8 cellular contexts compared by ENCODE assay signal in the genomic region with DNA sequence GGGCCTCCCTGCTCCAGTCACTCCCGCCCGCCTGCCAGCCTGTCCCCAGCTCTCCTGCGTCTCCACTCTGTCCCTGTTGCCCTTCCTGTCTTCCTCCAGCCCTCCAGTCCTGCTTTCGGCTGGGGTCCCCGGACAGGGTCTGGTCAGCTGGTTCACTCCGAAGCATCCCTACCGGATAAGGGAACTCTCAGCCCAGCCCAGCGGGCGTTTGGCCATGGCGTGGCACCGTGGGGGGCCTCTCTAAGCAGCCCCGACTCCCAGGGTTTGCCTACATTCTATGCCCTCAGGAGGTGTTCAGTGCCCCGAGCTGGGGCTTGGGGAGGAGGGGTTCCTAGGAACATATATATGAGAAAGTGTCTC.
DNase-seq lines count a peak whose midpoint lies in the region; ATAC-seq and TF ChIP-seq lines count a peak whose summit lies in the region.

No MANE protein-coding gene starts in this region.

- H3K36me3 ChIP-seq in neural cell (ENCODE audit: insufficient read depth, low read length), result no peaks in the 10 kb centered on the region

- H4K20me1 ChIP-seq in neural cell (ENCODE audit: insufficient read depth), result no peaks in the 10 kb centered on the region

- no peaks in the 10 kb centered on the region for H3K27me3 ChIP-seq in neural cell (ENCODE audit: insufficient read depth, low read depth, low read length)

- H3K9me2 ChIP-seq in neural cell (ENCODE audit: insufficient read depth, low read length), result no peaks in the 10 kb centered on the region

- TF ChIP-seq CTCF in neural cell (IDR thresholded peaks at IDR 0.05; ENCODE audit: poor library complexity, severe bottlenecking), result peak; percentile 9

- no peaks in the 10 kb centered on the region for H3K9me3 ChIP-seq in neural cell (ENCODE audit: low read length)

- no peaks in the 10 kb centered on the region for H3F3A ChIP-seq in neural cell (ENCODE audit: insufficient read depth, low read length, poor library complexity, severe bottlenecking)

- no peak for TF ChIP-seq EP300 in neural cell (conservative IDR thresholded peaks at IDR 0.05; ENCODE audit: poor library complexity, severe bottlenecking)

- POLR2A ChIA-PET in HEK293T (lab: Yijun Ruan, JAX), result interaction anchor here (0.6 to 1.9 kb wide), 2 partner anchors 13 to 252 kb away, joined by 3 to 13 read pairs; partner anchors contain the start of gene ZFP36L2

- peaks cover 21% of the 10 kb centered on the region for H3K4me1 Mint-ChIP-seq in stimulated activated effector memory CD8-positive, alpha-beta T cell treated with anti-CD3 and anti-CD28 coated beads, Interleukin-12 subunit alpha, Interleukin-12 subunit beta, amount 100 ng/mL, for 72 hours

- DNase-seq in Right ventricle myocardium inferior (ENCODE audit: missing footprints), result peak; percentile 79
- DNase-seq in cardiac septum (ENCODE audit: low spot score), result no peak
- DNase-seq in stimulated activated effector memory CD8-positive, alpha-beta T cell treated with anti-CD3 and anti-CD28 coated beads, Interleukin-12 subunit alpha, Interleukin-12 subunit beta, amount 100 ng/mL, for 72 hours (ENCODE audit: low spot score in 2 of 2), result no peak
- no peak for DNase-seq in HEK293T (ENCODE audit: extremely low spot score)
- no peak for DNase-seq in NCI-H2227 treated with DMSO at 0.1 percent for 48 hours (lab: John Stamatoyannopoulos, UW)

- CTCF ChIA-PET in HEK293T (lab: Yijun Ruan, JAX), result interaction anchor here (0.6 to 1.3 kb wide), 7 partner anchors 10 to 254 kb away, joined by 3 to 4 read pairs (median 3); no protein-coding TSS in a partner anchor

- H3K36me3 Mint-ChIP-seq in stimulated activated effector memory CD8-positive, alpha-beta T cell treated with anti-CD3 and anti-CD28 coated beads, Interleukin-12 subunit alpha, Interleukin-12 subunit beta, amount 100 ng/mL, for 72 hours, result peaks cover 7% of the 10 kb centered on the region

- no peak overlapping the region for H3K9ac ChIP-seq in neural cell (ENCODE audit: low read length)

- no peaks in the 10 kb centered on the region for H3K79me2 ChIP-seq in neural cell (replicated peaks; ENCODE audit: insufficient read depth, low read length)

- no peak overlapping the region for H3K4me3 Mint-ChIP-seq in stimulated activated effector memory CD8-positive, alpha-beta T cell treated with anti-CD3 and anti-CD28 coated beads, Interleukin-12 subunit alpha, Interleukin-12 subunit beta, amount 100 ng/mL, for 72 hours

- intact Hi-C loops in Right ventricle myocardium inferior (cut with DNase I), result loop anchor here (2.0 to 5.0 kb wide), 4 partner anchors 112 to 507 kb away; no protein-coding TSS in a partner anchor
- intact Hi-C loops in cardiac septum (cut with DNase I), result loop anchor here (2.0 to 5.0 kb wide), 4 partner anchors 47 to 512 kb away; no protein-coding TSS in a partner anchor

- no peak overlapping the region for H3K4me2 ChIP-seq in neural cell (ENCODE audit: low read length)

- H3K27ac Mint-ChIP-seq in stimulated activated effector memory CD8-positive, alpha-beta T cell treated with anti-CD3 and anti-CD28 coated beads, Interleukin-12 subunit alpha, Interleukin-12 subunit beta, amount 100 ng/mL, for 72 hours, result no peak overlapping the region

- TF ChIP-seq RAD21 in neural cell (conservative IDR thresholded peaks at IDR 0.05), result no peak

- H3K27ac ChIP-seq in neural cell (ENCODE audit: low read length), result no peak overlapping the region

- ATAC-seq in Right ventricle myocardium inferior (peak; percentile 46), esophagus mucosa (peak; percentile 4), GM18907 (IDR thresholded peaks at IDR 0.05; ENCODE audit: unreplicated experiment) (no peak)
- no peak for ATAC-seq in stimulated activated effector memory CD8-positive, alpha-beta T cell treated with anti-CD3 and anti-CD28 coated beads, Interleukin-12 subunit alpha, Interleukin-12 subunit beta, amount 100 ng/mL, for 72 hours

- H2AFZ ChIP-seq in neural cell (ENCODE audit: low read depth, low read length), result no peak overlapping the region

- H3K4me3 ChIP-seq in neural cell (ENCODE audit: low read length), result no peak overlapping the region

- no peaks in the 10 kb centered on the region for H3K9me3 Mint-ChIP-seq in stimulated activated effector memory CD8-positive, alpha-beta T cell treated with anti-CD3 and anti-CD28 coated beads, Interleukin-12 subunit alpha, Interleukin-12 subunit beta, amount 100 ng/mL, for 72 hours

TF ChIP-seq in neural cell, 6 proteins besides CTCF, POLR2A, EP300 and RAD21:
- TF ChIP-seq SMC3 (conservative IDR thresholded peaks at IDR 0.05; ENCODE audit: poor library complexity), result peak; percentile 45
- no peak for TF ChIP-seq POLR2AphosphoS5 (IDR thresholded peaks at IDR 0.05)
- TF ChIP-seq, protein P1, sequence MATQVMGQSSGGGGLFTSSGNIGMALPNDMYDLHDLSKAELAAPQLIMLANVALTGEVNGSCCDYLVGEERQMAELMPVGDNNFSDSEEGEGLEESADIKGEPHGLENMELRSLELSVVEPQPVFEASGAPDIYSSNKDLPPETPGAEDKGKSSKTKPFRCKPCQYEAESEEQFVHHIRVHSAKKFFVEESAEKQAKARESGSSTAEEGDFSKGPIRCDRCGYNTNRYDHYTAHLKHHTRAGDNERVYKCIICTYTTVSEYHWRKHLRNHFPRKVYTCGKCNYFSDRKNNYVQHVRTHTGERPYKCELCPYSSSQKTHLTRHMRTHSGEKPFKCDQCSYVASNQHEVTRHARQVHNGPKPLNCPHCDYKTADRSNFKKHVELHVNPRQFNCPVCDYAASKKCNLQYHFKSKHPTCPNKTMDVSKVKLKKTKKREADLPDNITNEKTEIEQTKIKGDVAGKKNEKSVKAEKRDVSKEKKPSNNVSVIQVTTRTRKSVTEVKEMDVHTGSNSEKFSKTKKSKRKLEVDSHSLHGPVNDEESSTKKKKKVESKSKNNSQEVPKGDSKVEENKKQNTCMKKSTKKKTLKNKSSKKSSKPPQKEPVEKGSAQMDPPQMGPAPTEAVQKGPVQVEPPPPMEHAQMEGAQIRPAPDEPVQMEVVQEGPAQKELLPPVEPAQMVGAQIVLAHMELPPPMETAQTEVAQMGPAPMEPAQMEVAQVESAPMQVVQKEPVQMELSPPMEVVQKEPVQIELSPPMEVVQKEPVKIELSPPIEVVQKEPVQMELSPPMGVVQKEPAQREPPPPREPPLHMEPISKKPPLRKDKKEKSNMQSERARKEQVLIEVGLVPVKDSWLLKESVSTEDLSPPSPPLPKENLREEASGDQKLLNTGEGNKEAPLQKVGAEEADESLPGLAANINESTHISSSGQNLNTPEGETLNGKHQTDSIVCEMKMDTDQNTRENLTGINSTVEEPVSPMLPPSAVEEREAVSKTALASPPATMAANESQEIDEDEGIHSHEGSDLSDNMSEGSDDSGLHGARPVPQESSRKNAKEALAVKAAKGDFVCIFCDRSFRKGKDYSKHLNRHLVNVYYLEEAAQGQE (IDR thresholded peaks at IDR 0.05; ENCODE audit: borderline replicate concordance), result no peak
- no peak for TF ChIP-seq MXI1 (conservative IDR thresholded peaks at IDR 0.05; ENCODE audit: poor library complexity, severe bottlenecking)

TF ChIP-seq in HEK293T, 16 proteins besides CTCF, POLR2A, EP300 and RAD21:
- TF ChIP-seq BHLHE40 (IDR thresholded peaks at IDR 0.05; ENCODE audit: borderline replicate concordance) (no peak), ELF4 (IDR thresholded peaks at IDR 0.05) (no peak), LEF1 (IDR thresholded peaks at IDR 0.05; ENCODE audit: borderline replicate concordance) (no peak)

Comparison
In these comparisons a context has a peak if more than half of its experiments do, and no peak if none do; other contexts are left out.
1. ATAC-seq: peak in Right ventricle myocardium inferior (single experiment) and esophagus mucosa (single experiment); none in stimulated activated effector memory CD8-positive, alpha-beta T cell treated with anti-CD3 and anti-CD28 coated beads, Interleukin-12 subunit alpha, Interleukin-12 subunit beta, amount 100 ng/mL, for 72 hours (single experiment) and GM18907 (single experiment).